In genomic region chr14:91858536-91859275, GRCh38 we compare ENCODE assay signal across 8 cellular contexts. TPM values are rescaled to one million over a fixed set of nuclear protein-coding genes. Genes with fewer than 3 reads are reported as not detected.
DNase-seq lines count a peak whose midpoint lies in the region; TF ChIP-seq lines count a peak whose summit lies in the region.

No MANE protein-coding gene starts in this region.

- TF ChIP-seq EP300 in ovary (IDR thresholded peaks at IDR 0.05) = no peak

- TF ChIP-seq POLR2A in ovary (IDR thresholded peaks at IDR 0.05) = no peak

- 5 to 25% (median 7%) methylated on average over 8 of the region's 8 CpGs for WGBS in ovary, 3 donors

- H3K4me1 ChIP-seq in ovary (ENCODE audit: insufficient read depth) = peaks cover 10% of the 10 kb centered on the region

- H3K27ac ChIP-seq in ovary = no peak overlapping the region

- DNase-seq in NK-92 treated with Interleukin-12 subunit alpha and Interleukin-12 subunit beta, amount 100 ng/mL, for 24 hours (lab: John Stamatoyannopoulos, UW) = peak; percentile 50
- no peak for DNase-seq in NK-92 (lab: John Stamatoyannopoulos, UW; ENCODE audit: unreplicated experiment)
- peak; percentile 82 for DNase-seq in HFF-Myc (ENCODE audit: extremely low read depth, low read depth)
- peak; percentile 48 for DNase-seq in RKO (ENCODE audit: low spot score)
- peak; percentile 65 for DNase-seq in fibroblast of peridontal ligament (ENCODE audit: extremely low read depth)
- no peak for DNase-seq in UCSD-AML1 (lab: John Stamatoyannopoulos, UW; ENCODE audit: unreplicated experiment)
- DNase-seq in ovary = no peak
- no peak for DNase-seq in activated CD8-positive, alpha-beta memory T cell treated with anti-CD3 and anti-CD28 coated beads, Interleukin-2, amount 50 U/mL, for 48 hours

- no peak overlapping the region for H3K4me3 ChIP-seq in HFF-Myc (replicated peaks; ENCODE audit: low read depth, low read length)
- H3K4me3 ChIP-seq in ovary = no peak overlapping the region

- no peaks in the 10 kb centered on the region for H3K27me3 ChIP-seq in ovary

- TF ChIP-seq CTCF in HFF-Myc (IDR thresholded peaks at IDR 0.05; ENCODE audit: low read depth, low read length, missing control alignments) (no peak), ovary (IDR thresholded peaks at IDR 0.05) (no peak)

- intact Hi-C loops in ovary (cut with DNase I) = no loop called here

- no peaks in the 10 kb centered on the region for H3K36me3 ChIP-seq in ovary

- H3K9me3 ChIP-seq in ovary = no peaks in the 10 kb centered on the region

RNA-seq across cellular contexts. Expression of gene TC2N, which starts 8.6 kb away (rescaled TPM):
- total RNA-seq in ovary = 10 to 100 TPM in 4 of 7 donors, 1 to 10 TPM in 3; 2.2 to 81.7 (median 14.7) TPM
- polyA plus RNA-seq in ovary = 10 to 100 TPM in 1 of 2 donors, 1 to 10 TPM in 1; 5.4 to 12.4 TPM

Comparison
In these comparisons a context has a peak if more than half of its experiments do, and no peak if none do; other contexts are left out.
1. DNase-seq: peak in NK-92 treated with Interleukin-12 subunit alpha and Interleukin-12 subunit beta, amount 100 ng/mL, for 24 hours (single experiment), HFF-Myc (single experiment), RKO (single experiment) and fibroblast of peridontal ligament (single experiment); none in NK-92 (single experiment), UCSD-AML1 (single experiment), ovary (0 of 5) and activated CD8-positive, alpha-beta memory T cell treated with anti-CD3 and anti-CD28 coated beads, Interleukin-2, amount 50 U/mL, for 48 hours (single experiment).